1 cellular context compared by ENCODE assay signal in genomic region chr15:64387562-64388168, GRCh38.
TF ChIP-seq lines count a peak whose summit lies in the region.

Gene TRIP4 (plus strand): TSS chr15:64387836. CDS start chr15:64387864, 28 bp downstream.

TF ChIP-seq in HepG2, 621 proteins besides CTCF, POLR2A, EP300 and RAD21 (continued from another document and continues in another):
- TF ChIP-seq, protein P1, sequence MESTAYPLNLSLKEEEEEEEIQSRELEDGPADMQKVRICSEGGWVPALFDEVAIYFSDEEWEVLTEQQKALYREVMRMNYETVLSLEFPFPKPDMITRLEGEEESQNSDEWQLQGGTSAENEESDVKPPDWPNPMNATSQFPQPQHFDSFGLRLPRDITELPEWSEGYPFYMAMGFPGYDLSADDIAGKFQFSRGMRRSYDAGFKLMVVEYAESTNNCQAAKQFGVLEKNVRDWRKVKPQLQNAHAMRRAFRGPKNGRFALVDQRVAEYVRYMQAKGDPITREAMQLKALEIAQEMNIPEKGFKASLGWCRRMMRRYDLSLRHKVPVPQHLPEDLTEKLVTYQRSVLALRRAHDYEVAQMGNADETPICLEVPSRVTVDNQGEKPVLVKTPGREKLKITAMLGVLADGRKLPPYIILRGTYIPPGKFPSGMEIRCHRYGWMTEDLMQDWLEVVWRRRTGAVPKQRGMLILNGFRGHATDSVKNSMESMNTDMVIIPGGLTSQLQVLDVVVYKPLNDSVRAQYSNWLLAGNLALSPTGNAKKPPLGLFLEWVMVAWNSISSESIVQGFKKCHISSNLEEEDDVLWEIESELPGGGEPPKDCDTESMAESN (CRISPR knock-in tag; conservative IDR thresholded peaks at IDR 0.05) = peak; percentile 92
- TF ChIP-seq CCAR2 (optimal IDR thresholded peaks at IDR 0.05; ENCODE audit: low read depth, low read length) (peak; percentile 94), NFE2L2 (IDR thresholded peaks at IDR 0.05; ENCODE audit: low read length) (no peak), ZNF224 (CRISPR knock-in tag; IDR thresholded peaks at IDR 0.05) (0 out of 2 replicates have a peak, but pooled peaks have one; percentile 81), RERE (CRISPR knock-in tag; IDR thresholded peaks at IDR 0.05; ENCODE audit: low read depth) (peak; percentile 74), KAT2B (IDR thresholded peaks at IDR 0.05; ENCODE audit: borderline replicate concordance, low read depth, low read length) (no peak), MTA3 (CRISPR knock-in tag; IDR thresholded peaks at IDR 0.05) (no peak), RBM39 (IDR thresholded peaks at IDR 0.05; ENCODE audit: low read depth, low read length, poor library complexity, severe bottlenecking) (peak; percentile 98), PHF20 (CRISPR knock-in tag; IDR thresholded peaks at IDR 0.05) (peak; percentile 99), RNF2 (conservative IDR thresholded peaks at IDR 0.05; ENCODE audit: low read depth) (no peak), ZNF570 (CRISPR knock-in tag; IDR thresholded peaks at IDR 0.05; ENCODE audit: borderline replicate concordance) (0 out of 2 replicates have a peak, but pooled peaks have one; percentile 53), ZSCAN31 (CRISPR knock-in tag; IDR thresholded peaks at IDR 0.05; ENCODE audit: low read depth) (peak; percentile 91), HNF4A (CRISPR knock-in tag; IDR thresholded peaks at IDR 0.05) (peak; percentile 74), ZNF451 (CRISPR knock-in tag; IDR thresholded peaks at IDR 0.05) (peak; percentile 89; the same call in 1 of the 2 replicates), FOXK1 (CRISPR knock-in tag; IDR thresholded peaks at IDR 0.05; ENCODE audit: borderline replicate concordance, low read depth) (peak; percentile 97), EZH2 (conservative IDR thresholded peaks at IDR 0.05; ENCODE audit: low read depth, low read length) (no peak), RXRA (CRISPR knock-in tag; IDR thresholded peaks at IDR 0.05) (peak; percentile 92), REL (CRISPR knock-in tag; conservative IDR thresholded peaks at IDR 0.05) (peak; percentile 87), DR1 (CRISPR knock-in tag; IDR thresholded peaks at IDR 0.05) (peak; percentile 93)
- TF ChIP-seq, protein P2, sequence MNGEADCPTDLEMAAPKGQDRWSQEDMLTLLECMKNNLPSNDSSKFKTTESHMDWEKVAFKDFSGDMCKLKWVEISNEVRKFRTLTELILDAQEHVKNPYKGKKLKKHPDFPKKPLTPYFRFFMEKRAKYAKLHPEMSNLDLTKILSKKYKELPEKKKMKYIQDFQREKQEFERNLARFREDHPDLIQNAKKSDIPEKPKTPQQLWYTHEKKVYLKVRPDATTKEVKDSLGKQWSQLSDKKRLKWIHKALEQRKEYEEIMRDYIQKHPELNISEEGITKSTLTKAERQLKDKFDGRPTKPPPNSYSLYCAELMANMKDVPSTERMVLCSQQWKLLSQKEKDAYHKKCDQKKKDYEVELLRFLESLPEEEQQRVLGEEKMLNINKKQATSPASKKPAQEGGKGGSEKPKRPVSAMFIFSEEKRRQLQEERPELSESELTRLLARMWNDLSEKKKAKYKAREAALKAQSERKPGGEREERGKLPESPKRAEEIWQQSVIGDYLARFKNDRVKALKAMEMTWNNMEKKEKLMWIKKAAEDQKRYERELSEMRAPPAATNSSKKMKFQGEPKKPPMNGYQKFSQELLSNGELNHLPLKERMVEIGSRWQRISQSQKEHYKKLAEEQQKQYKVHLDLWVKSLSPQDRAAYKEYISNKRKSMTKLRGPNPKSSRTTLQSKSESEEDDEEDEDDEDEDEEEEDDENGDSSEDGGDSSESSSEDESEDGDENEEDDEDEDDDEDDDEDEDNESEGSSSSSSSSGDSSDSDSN (CRISPR knock-in tag; IDR thresholded peaks at IDR 0.05) = peak; percentile 95
- TF ChIP-seq, protein P3, sequence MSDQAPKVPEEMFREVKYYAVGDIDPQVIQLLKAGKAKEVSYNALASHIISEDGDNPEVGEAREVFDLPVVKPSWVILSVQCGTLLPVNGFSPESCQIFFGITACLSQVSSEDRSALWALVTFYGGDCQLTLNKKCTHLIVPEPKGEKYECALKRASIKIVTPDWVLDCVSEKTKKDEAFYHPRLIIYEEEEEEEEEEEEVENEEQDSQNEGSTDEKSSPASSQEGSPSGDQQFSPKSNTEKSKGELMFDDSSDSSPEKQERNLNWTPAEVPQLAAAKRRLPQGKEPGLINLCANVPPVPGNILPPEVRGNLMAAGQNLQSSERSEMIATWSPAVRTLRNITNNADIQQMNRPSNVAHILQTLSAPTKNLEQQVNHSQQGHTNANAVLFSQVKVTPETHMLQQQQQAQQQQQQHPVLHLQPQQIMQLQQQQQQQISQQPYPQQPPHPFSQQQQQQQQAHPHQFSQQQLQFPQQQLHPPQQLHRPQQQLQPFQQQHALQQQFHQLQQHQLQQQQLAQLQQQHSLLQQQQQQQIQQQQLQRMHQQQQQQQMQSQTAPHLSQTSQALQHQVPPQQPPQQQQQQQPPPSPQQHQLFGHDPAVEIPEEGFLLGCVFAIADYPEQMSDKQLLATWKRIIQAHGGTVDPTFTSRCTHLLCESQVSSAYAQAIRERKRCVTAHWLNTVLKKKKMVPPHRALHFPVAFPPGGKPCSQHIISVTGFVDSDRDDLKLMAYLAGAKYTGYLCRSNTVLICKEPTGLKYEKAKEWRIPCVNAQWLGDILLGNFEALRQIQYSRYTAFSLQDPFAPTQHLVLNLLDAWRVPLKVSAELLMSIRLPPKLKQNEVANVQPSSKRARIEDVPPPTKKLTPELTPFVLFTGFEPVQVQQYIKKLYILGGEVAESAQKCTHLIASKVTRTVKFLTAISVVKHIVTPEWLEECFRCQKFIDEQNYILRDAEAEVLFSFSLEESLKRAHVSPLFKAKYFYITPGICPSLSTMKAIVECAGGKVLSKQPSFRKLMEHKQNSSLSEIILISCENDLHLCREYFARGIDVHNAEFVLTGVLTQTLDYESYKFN (CRISPR knock-in tag; conservative IDR thresholded peaks at IDR 0.05) = peak; percentile 74
- TF ChIP-seq, protein P4, sequence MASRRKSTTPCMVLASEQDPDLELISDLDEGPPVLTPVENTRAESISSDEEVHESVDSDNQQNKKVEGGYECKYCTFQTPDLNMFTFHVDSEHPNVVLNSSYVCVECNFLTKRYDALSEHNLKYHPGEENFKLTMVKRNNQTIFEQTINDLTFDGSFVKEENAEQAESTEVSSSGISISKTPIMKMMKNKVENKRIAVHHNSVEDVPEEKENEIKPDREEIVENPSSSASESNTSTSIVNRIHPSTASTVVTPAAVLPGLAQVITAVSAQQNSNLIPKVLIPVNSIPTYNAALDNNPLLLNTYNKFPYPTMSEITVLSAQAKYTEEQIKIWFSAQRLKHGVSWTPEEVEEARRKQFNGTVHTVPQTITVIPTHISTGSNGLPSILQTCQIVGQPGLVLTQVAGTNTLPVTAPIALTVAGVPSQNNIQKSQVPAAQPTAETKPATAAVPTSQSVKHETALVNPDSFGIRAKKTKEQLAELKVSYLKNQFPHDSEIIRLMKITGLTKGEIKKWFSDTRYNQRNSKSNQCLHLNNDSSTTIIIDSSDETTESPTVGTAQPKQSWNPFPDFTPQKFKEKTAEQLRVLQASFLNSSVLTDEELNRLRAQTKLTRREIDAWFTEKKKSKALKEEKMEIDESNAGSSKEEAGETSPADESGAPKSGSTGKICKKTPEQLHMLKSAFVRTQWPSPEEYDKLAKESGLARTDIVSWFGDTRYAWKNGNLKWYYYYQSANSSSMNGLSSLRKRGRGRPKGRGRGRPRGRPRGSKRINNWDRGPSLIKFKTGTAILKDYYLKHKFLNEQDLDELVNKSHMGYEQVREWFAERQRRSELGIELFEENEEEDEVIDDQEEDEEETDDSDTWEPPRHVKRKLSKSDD (CRISPR knock-in tag; IDR thresholded peaks at IDR 0.05; ENCODE audit: low read depth) = peak; percentile 94
- TF ChIP-seq, protein P5, sequence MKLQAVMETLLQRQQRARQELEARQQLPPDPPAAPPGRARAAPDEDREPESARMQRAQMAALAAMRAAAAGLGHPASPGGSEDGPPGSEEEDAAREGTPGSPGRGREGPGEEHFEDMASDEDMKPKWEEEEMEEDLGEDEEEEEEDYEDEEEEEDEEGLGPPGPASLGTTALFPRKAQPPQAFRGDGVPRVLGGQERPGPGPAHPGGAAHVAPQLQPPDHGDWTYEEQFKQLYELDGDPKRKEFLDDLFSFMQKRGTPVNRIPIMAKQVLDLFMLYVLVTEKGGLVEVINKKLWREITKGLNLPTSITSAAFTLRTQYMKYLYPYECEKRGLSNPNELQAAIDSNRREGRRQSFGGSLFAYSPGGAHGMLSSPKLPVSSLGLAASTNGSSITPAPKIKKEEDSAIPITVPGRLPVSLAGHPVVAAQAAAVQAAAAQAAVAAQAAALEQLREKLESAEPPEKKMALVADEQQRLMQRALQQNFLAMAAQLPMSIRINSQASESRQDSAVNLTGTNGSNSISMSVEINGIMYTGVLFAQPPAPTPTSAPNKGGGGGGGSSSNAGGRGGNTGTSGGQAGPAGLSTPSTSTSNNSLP (IDR thresholded peaks at IDR 0.05; ENCODE audit: low read depth, low read length) = 0 out of 2 replicates have a peak, but pooled peaks have one; percentile 41
- TF ChIP-seq, protein P6, sequence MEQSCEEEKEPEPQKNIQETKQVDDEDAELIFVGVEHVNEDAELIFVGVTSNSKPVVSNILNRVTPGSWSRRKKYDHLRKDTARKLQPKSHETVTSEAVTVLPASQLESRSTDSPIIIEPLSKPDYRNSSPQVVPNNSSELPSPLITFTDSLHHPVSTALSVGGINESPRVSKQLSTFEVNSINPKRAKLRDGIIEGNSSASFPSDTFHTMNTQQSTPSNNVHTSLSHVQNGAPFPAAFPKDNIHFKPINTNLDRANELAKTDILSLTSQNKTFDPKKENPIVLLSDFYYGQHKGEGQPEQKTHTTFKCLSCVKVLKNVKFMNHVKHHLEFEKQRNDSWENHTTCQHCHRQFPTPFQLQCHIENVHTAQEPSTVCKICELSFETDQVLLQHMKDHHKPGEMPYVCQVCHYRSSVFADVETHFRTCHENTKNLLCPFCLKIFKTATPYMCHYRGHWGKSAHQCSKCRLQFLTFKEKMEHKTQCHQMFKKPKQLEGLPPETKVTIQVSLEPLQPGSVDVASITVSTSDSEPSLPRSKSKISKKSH (CRISPR knock-in tag; IDR thresholded peaks at IDR 0.05; ENCODE audit: borderline replicate concordance) = peak; percentile 95
- TF ChIP-seq, protein P7, sequence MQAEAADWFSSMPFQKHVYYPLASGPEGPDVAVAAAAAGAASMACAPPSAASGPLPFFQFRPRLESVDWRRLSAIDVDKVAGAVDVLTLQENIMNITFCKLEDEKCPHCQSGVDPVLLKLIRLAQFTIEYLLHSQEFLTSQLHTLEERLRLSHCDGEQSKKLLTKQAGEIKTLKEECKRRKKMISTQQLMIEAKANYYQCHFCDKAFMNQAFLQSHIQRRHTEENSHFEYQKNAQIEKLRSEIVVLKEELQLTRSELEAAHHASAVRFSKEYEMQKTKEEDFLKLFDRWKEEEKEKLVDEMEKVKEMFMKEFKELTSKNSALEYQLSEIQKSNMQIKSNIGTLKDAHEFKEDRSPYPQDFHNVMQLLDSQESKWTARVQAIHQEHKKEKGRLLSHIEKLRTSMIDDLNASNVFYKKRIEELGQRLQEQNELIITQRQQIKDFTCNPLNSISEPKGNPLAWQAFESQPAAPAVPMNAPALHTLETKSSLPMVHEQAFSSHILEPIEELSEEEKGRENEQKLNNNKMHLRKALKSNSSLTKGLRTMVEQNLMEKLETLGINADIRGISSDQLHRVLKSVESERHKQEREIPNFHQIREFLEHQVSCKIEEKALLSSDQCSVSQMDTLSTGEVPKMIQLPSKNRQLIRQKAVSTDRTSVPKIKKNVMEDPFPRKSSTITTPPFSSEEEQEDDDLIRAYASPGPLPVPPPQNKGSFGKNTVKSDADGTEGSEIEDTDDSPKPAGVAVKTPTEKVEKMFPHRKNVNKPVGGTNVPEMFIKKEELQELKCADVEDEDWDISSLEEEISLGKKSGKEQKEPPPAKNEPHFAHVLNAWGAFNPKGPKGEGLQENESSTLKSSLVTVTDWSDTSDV (CRISPR knock-in tag; IDR thresholded peaks at IDR 0.05) = peak; percentile 82; the same call in 1 of the 2 replicates
